ENCODE assay signal across 3 cellular contexts in the genomic region with DNA sequence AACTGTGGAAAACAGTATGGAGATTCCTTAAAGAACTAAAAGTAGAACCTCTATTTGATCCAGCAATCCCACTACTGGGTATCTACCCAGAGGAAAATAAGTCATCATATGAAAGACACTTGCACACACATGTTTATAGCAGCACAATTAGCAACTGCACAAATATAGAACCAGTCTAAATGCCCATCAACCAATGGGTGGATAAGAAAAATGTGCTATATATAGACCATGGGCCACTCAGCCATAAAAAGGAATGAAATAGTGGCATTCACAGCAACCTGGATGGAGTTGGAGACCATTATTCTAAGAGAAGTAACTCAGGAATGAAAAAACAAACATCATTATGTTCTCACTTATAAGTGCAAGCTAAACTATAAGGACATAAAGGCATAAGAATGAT.
"Had no signal": no experiment of that assay in that cellular context is flagged by ENCODE, and none has a peak within 500 bp of the region (broad histone marks: within the 10 kb centered on the region; RNA-seq: fewer than 3 reads in every experiment).

No MANE protein-coding gene starts in this region.

- ATAC-seq: GM12878 had no signal

- DNase-seq: GDM1, GF-D8 had no signal

- H3K4me3 ChIP-seq: GM12878 had no signal
